8 cellular contexts compared by ENCODE assay signal in the genomic region with DNA sequence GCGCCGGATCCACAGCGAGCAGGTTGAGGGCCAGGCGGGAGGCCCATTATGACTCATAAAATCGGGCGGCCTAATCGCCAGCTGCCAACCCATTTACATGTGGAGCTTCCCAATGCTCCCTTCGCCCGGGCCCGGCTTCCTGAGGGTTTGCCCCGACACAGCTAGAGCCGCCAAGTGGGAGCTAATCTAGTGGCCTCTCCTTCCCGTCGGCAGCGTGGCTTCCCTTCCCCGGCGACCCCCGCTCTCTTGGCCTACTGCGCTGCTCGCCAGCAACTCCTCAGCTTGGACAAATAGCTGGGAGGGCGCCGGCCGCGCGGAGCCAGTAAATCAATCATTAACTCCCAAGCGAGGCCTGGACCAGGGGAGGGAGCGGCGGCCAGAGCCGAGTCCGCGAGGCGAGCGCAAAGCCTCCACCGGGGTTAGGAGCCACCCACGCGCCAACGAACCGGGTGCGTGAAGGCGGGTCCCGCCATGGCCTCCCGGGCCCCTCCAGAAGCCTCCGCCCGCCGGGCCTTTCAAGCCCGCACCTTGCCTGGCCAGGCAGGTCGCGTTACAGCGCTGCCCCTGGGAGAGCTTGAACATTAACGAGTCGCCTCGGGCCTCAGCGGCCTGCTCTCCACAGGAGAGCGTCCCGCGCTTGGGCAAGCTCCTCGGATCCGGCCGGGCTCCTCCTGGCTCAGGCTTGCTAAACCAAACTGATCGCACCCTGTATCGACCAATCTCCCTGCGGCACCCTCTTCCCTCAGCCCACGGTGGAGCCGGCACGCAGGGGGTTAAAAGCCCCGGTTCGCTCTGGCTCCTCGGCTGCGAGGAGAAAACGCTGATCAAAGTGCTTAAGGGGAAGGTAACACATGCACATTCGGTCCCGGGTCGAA. TPM values are rescaled to one million over a fixed set of nuclear protein-coding genes. Genes with fewer than 3 reads are reported as not detected.
A peak's percentile ranks its signal among the peaks of the same experiment; 100 is the strongest.
DNase-seq lines count a peak whose midpoint lies in the region; ATAC-seq and TF ChIP-seq lines count a peak whose summit lies in the region.

No MANE protein-coding gene starts in this region.

- peak overlapping the region; percentile 83 to 100 (median 92) for H3K27ac Mint-ChIP-seq in brain
- peak overlapping the region; percentile 88 for H3K27ac Mint-ChIP-seq in stimulated activated naive B cell treated with anti-CD40 and anti-IgM and Interleukin-4, amounts not matched to agents 10 μg/mL and 1 μg/mL and 100 μg/mL, for 72 hours

- DNase-seq in DMS53 (lab: John Stamatoyannopoulos, UW) (peak; percentile 93), LoVo (ENCODE audit: low spot score) (peak; percentile 49), kidney glomerular epithelial cell (lab: John Stamatoyannopoulos, UW) (peak; percentile 50), SW 1271 (lab: John Stamatoyannopoulos, UW) (no peak), DMS153 treated with DMSO at 0.1 percent for 48 hours (lab: John Stamatoyannopoulos, UW; ENCODE audit: unreplicated experiment) (no peak), T-helper 9 cell (no peak)
- no peak for DNase-seq in stimulated activated naive B cell treated with anti-CD40 and anti-IgM and Interleukin-4, amounts not matched to agents 10 μg/mL and 1 μg/mL and 100 μg/mL, for 72 hours

- H3K27me3 Mint-ChIP-seq in brain, result peaks cover 18% of the 10 kb centered on the region
- peaks cover 0 to 24% of the 10 kb centered on the region in 2 donors for H3K27me3 Mint-ChIP-seq in stimulated activated naive B cell treated with anti-CD40 and anti-IgM and Interleukin-4, amounts not matched to agents 10 μg/mL and 1 μg/mL and 100 μg/mL, for 72 hours

- no peak for ATAC-seq in stimulated activated naive B cell treated with anti-CD40 and anti-IgM and Interleukin-4, amounts not matched to agents 10 μg/mL and 1 μg/mL and 100 μg/mL, for 72 hours (replicated peaks)

- H3K36me3 Mint-ChIP-seq in brain, result no peaks in the 10 kb centered on the region
- H3K36me3 Mint-ChIP-seq in stimulated activated naive B cell treated with anti-CD40 and anti-IgM and Interleukin-4, amounts not matched to agents 10 μg/mL and 1 μg/mL and 100 μg/mL, for 72 hours, result peaks cover 3 to 6% of the 10 kb centered on the region in 2 donors

- H3K9me3 Mint-ChIP-seq in brain, result peaks cover 0 to 9% (median 0%) of the 10 kb centered on the region in 5 experiments
- H3K9me3 Mint-ChIP-seq in stimulated activated naive B cell treated with anti-CD40 and anti-IgM and Interleukin-4, amounts not matched to agents 10 μg/mL and 1 μg/mL and 100 μg/mL, for 72 hours, result no peaks in the 10 kb centered on the region

- peaks cover 44% of the 10 kb centered on the region for H3K4me1 Mint-ChIP-seq in brain
- H3K4me1 Mint-ChIP-seq in stimulated activated naive B cell treated with anti-CD40 and anti-IgM and Interleukin-4, amounts not matched to agents 10 μg/mL and 1 μg/mL and 100 μg/mL, for 72 hours, result peaks cover 5 to 8% of the 10 kb centered on the region in 2 donors

- H3K4me3 Mint-ChIP-seq in brain, result peak overlapping the region; percentile 80 to 87 (median 86)
- H3K4me3 Mint-ChIP-seq in stimulated activated naive B cell treated with anti-CD40 and anti-IgM and Interleukin-4, amounts not matched to agents 10 μg/mL and 1 μg/mL and 100 μg/mL, for 72 hours, result peak overlapping the region; percentile 62 to 66

- TF ChIP-seq CTCF in brain (conservative IDR thresholded peaks at IDR 0.05), result no peak

RNA-seq across cellular contexts. Expression of gene BCOR, which starts 10.6 kb away (rescaled TPM):
- polyA plus RNA-seq in brain (ENCODE audit: insufficient read depth, low read depth, low replicate concordance), result 41.6 TPM

Comparison
In these comparisons a context has a peak if more than half of its experiments do, and no peak if none do; other contexts are left out.
1. DNase-seq: peak in DMS53 (single experiment), LoVo (single experiment) and kidney glomerular epithelial cell (single experiment); none in stimulated activated naive B cell treated with anti-CD40 and anti-IgM and Interleukin-4, amounts not matched to agents 10 μg/mL and 1 μg/mL and 100 μg/mL, for 72 hours (single experiment), SW 1271 (0 of 2), DMS153 treated with DMSO at 0.1 percent for 48 hours (single experiment) and T-helper 9 cell (single experiment).